ENCODE assay signal across 18 cellular contexts in the genomic region with DNA sequence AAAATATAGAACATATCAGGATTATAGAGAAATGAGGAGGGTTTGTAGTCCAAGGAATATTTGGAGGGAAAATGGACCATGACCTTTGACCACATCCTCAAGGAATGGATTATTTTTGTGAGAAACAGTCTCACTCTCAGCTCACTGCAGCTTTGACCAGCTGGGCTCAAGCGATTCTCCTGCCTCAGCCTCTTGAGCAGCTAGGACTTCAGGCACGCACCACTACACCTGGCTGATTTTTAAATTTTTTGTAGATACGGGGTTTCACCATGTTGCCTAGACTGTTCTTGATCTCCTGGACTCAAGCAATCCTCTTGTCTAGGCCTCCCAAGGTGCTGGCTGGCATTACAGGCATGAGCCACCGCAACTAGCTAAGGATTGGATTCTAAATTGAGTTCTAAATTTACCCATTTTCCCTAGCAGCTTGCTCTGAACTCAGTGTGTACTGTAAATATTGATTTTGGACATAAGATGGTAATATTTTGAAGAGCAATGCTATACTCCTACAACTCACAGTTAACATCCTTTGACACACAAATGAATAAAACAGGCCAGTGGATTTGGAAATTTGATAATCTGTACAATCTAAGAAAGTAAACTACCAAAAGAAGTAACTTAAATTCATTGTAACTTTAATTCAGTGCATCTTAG.
"Had no signal": no experiment of that assay in that cellular context is flagged by ENCODE, and none has a peak within 500 bp of the region (broad histone marks: within the 10 kb centered on the region; RNA-seq: fewer than 3 reads in every experiment).

No MANE protein-coding gene starts in this region.

- H3K36me3 Mint-ChIP-seq: natural killer cell had no signal

- H3K27ac Mint-ChIP-seq: activated naive CD8-positive, alpha-beta T cell treated with anti-CD3 and anti-CD28 coated beads, Interleukin-2, amount 10 ng/mL, durations not matched to agents 7 days and 5 days; activated T-helper 1 cell treated with anti-CD3 and anti-CD28 coated beads, Interleukin-12 subunit alpha, Interleukin-12 subunit beta, Interleukin-2, Interleukin-4 antibody, amounts not matched to agents 30 ng/mL and 10 ng/mL and 1 ng/mL, durations not matched to agents 14 hours and 24 hours and 36 hours; effector memory CD8-positive, alpha-beta T cell; natural killer cell had no signal

- H3K4me3 Mint-ChIP-seq: activated naive CD8-positive, alpha-beta T cell treated with anti-CD3 and anti-CD28 coated beads, Interleukin-2, amount 10 ng/mL, durations not matched to agents 7 days and 5 days; activated T-helper 1 cell treated with anti-CD3 and anti-CD28 coated beads, Interleukin-12 subunit alpha, Interleukin-12 subunit beta, Interleukin-2, Interleukin-4 antibody, amounts not matched to agents 30 ng/mL and 10 ng/mL and 1 ng/mL, durations not matched to agents 14 hours and 24 hours and 36 hours; effector memory CD8-positive, alpha-beta T cell; natural killer cell had no signal

- H3K9me3 Mint-ChIP-seq: activated naive CD8-positive, alpha-beta T cell treated with anti-CD3 and anti-CD28 coated beads, Interleukin-2, amount 10 ng/mL, durations not matched to agents 7 days and 5 days; activated T-helper 1 cell treated with anti-CD3 and anti-CD28 coated beads, Interleukin-12 subunit alpha, Interleukin-12 subunit beta, Interleukin-2, Interleukin-4 antibody, amounts not matched to agents 30 ng/mL and 10 ng/mL and 1 ng/mL, durations not matched to agents 14 hours and 24 hours and 36 hours; effector memory CD8-positive, alpha-beta T cell; natural killer cell had no signal

- H3K27me3 Mint-ChIP-seq: effector memory CD8-positive, alpha-beta T cell had no signal

- H3K4me3 ChIP-seq: lung had no signal

- DNase-seq: activated CD4-positive, CD25-positive, alpha-beta regulatory T cell treated with anti-CD3 and anti-CD28 coated beads, Interleukin-2, amount 50 U/mL, for 72 hours; activated naive CD4-positive, alpha-beta T cell treated with Interleukin-2 at 50 U/mL for 16 hours; activated naive CD8-positive, alpha-beta T cell treated with anti-CD3 and anti-CD28 coated beads, Interleukin-2, amount 10 ng/mL, durations not matched to agents 7 days and 5 days; activated T-cell treated with anti-CD3 and anti-CD28 coated beads for 4 hours; amygdala; effector memory CD8-positive, alpha-beta T cell; foreskin keratinocyte; hippocampal formation; left colon; natural killer cell; retina; stimulated activated CD4-positive, alpha-beta T cell treated with anti-CD3 and anti-CD28 coated beads, Interleukin-12 subunit alpha, Interleukin-12 subunit beta, amount 100 ng/mL, for 4 hours; stimulated activated CD4-positive, alpha-beta T cell treated with anti-CD3 and anti-CD28 coated beads, Interleukin-1b, Interleukin-23, amount 100 ng/mL, for 48 hours; stimulated activated CD8-positive, alpha-beta memory T cell treated with anti-CD3 and anti-CD28 coated beads, Interleukin-4, amount 100 ng/mL, for 48 hours; stimulated activated naive CD4-positive, alpha-beta T cell; T1000 had no signal

- ATAC-seq: effector memory CD8-positive, alpha-beta T cell; foreskin keratinocyte; left colon; natural killer cell had no signal
